Comparison of ENCODE assay signal across 16 cellular contexts in the genomic region with DNA sequence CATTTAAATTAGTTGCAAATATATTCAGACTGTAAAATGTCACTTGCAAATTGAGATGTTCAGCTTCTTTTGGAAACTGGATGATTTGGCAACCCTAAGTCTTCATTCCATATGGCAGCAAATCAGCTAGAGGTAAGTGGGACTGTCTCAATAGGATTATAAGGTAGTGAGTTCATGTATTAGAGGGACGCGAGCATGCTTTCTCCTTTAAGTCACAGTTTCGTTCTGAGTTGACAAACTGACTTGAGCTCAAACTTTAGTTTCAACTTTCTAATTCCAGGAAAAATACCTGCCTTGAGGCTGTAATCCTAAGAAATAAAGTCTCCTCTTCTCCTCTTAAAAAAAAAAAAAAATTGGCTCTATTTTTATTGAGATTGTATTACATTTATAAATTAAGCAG. TPM values are rescaled to one million over a fixed set of nuclear protein-coding genes. Genes with fewer than 3 reads are reported as not detected.
DNase-seq lines count a peak whose midpoint lies in the region; ATAC-seq and TF ChIP-seq lines count a peak whose summit lies in the region.
"Had no signal": no experiment of that assay in that cellular context is flagged by ENCODE, and none has a peak within 500 bp of the region (broad histone marks: within the 10 kb centered on the region; RNA-seq: fewer than 3 reads in every experiment).

No MANE protein-coding gene starts in this region.

- DNase-seq in CD4-positive, CD25-positive, alpha-beta regulatory T cell, result peak in 1 of 3 donors; percentile 87
- DNase-seq in mucosa of descending colon (no peak), HuH-7.5 (ENCODE audit: low spot score) (no peak), cerebellar cortex (ENCODE audit: low spot score) (no peak), T-helper 17 cell (no peak)
- DNase-seq: activated CD4-positive, alpha-beta T cell treated with anti-CD3 and anti-CD28 coated beads, Interleukin-2, amount 50 U/mL, for 4 hours; adrenal gland; dermis blood vessel endothelial cell; kidney glomerular epithelial cell; natural killer cell; NCI-H1105 treated with DMSO at 0.1 percent for 48 hours; sigmoid colon; tibial artery had no signal

- peak overlapping the region; percentile 43 for H3K4me3 ChIP-seq in CD4-positive, CD25-positive, alpha-beta regulatory T cell (ENCODE audit: low read depth, low read length)
- no peak overlapping the region for H3K4me3 ChIP-seq in mucosa of descending colon
- H3K4me3 ChIP-seq: adrenal gland, sigmoid colon, tibial artery had no signal

- no peaks in the 10 kb centered on the region for H3K9me3 Mint-ChIP-seq in CD4-positive, CD25-positive, alpha-beta regulatory T cell
- H3K9me3 Mint-ChIP-seq: natural killer cell had no signal

- peak overlapping the region in 1 of 3 donors; percentile 32 for H3K27ac Mint-ChIP-seq in CD4-positive, CD25-positive, alpha-beta regulatory T cell
- no peak overlapping the region for H3K27ac Mint-ChIP-seq in T-helper 17 cell
- H3K27ac Mint-ChIP-seq: natural killer cell had no signal

- no peak for TF ChIP-seq CTCF in mucosa of descending colon (IDR thresholded peaks at IDR 0.05)

- no peaks in the 10 kb centered on the region for H3K36me3 ChIP-seq in CD4-positive, CD25-positive, alpha-beta regulatory T cell (ENCODE audit: control insufficient read depth, insufficient read depth, low read length)
- H3K36me3 ChIP-seq in mucosa of descending colon (ENCODE audit: low read depth), result no peaks in the 10 kb centered on the region
- H3K36me3 ChIP-seq: adrenal gland, sigmoid colon, tibial artery had no signal

- H3K9me3 ChIP-seq in CD4-positive, CD25-positive, alpha-beta regulatory T cell (ENCODE audit: control insufficient read depth in 2 of 2, low read length in 2 of 2), result no peaks in the 10 kb centered on the region
- H3K9me3 ChIP-seq in mucosa of descending colon (no peaks in the 10 kb centered on the region), T-helper 17 cell (ENCODE audit: control insufficient read depth, low read length, poor library complexity, severe bottlenecking) (no peaks in the 10 kb centered on the region)
- H3K9me3 ChIP-seq: adrenal gland, sigmoid colon, tibial artery had no signal

- no peaks in the 10 kb centered on the region for H3K36me3 Mint-ChIP-seq in CD4-positive, CD25-positive, alpha-beta regulatory T cell
- no peaks in the 10 kb centered on the region for H3K36me3 Mint-ChIP-seq in T-helper 17 cell (ENCODE audit: low read depth)
- H3K36me3 Mint-ChIP-seq: natural killer cell had no signal

- peaks cover 3 to 44% (median 12%) of the 10 kb centered on the region in 4 donors for H3K4me1 Mint-ChIP-seq in CD4-positive, CD25-positive, alpha-beta regulatory T cell
- H3K4me1 Mint-ChIP-seq in T-helper 17 cell, result peaks cover 13% of the 10 kb centered on the region

- peak overlapping the region in 1 of 4 donors; percentile 16 for H3K4me3 Mint-ChIP-seq in CD4-positive, CD25-positive, alpha-beta regulatory T cell
- no peak overlapping the region for H3K4me3 Mint-ChIP-seq in T-helper 17 cell
- H3K4me3 Mint-ChIP-seq: natural killer cell had no signal

- H3K27ac ChIP-seq in CD4-positive, CD25-positive, alpha-beta regulatory T cell (ENCODE audit: insufficient read depth, low read length, poor library complexity, severe bottlenecking), result no peak overlapping the region
- H3K27ac ChIP-seq: adrenal gland, sigmoid colon had no signal

- no peaks in the 10 kb centered on the region for H3K27me3 ChIP-seq in CD4-positive, CD25-positive, alpha-beta regulatory T cell (ENCODE audit: control insufficient read depth, insufficient read depth, low read length)
- H3K27me3 ChIP-seq: adrenal gland, sigmoid colon, tibial artery had no signal

- H3K4me1 ChIP-seq in CD4-positive, CD25-positive, alpha-beta regulatory T cell (ENCODE audit: control insufficient read depth, insufficient read depth, low read length, poor library complexity, severe bottlenecking), result peaks cover 17% of the 10 kb centered on the region
- no peaks in the 10 kb centered on the region for H3K4me1 ChIP-seq in mucosa of descending colon (ENCODE audit: low read depth)
- H3K4me1 ChIP-seq: adrenal gland had no signal

- no peaks in the 10 kb centered on the region for H3K27me3 Mint-ChIP-seq in CD4-positive, CD25-positive, alpha-beta regulatory T cell
- no peaks in the 10 kb centered on the region for H3K27me3 Mint-ChIP-seq in T-helper 17 cell

- no peak for ATAC-seq in CD4-positive, CD25-positive, alpha-beta regulatory T cell (ENCODE audit: low read depth in 2 of 2)
- ATAC-seq in GM18868 (IDR thresholded peaks at IDR 0.05; ENCODE audit: unreplicated experiment) (peak; percentile 76), GM21723 (IDR thresholded peaks at IDR 0.05; ENCODE audit: unreplicated experiment) (peak; percentile 60), HG03442 (IDR thresholded peaks at IDR 0.05; ENCODE audit: unreplicated experiment) (peak; percentile 80), mucosa of descending colon (no peak), T-helper 17 cell (no peak)
- ATAC-seq: natural killer cell had no signal

- intact Hi-C loops in mucosa of descending colon (cut with DNase I, micrococcal nuclease), result no loop called here

RNA-seq across cellular contexts. Expression of a gene that starts 44.2 kb away (rescaled TPM):
- total RNA-seq in CD4-positive, CD25-positive, alpha-beta regulatory T cell, result 86.4 TPM
- 10 to 100 TPM; 35.5 to 48.4 (median 40.1) TPM for polyA plus RNA-seq in CD4-positive, CD25-positive, alpha-beta regulatory T cell
- total RNA-seq in mucosa of descending colon (1 to 10 TPM; 5.9 to 9.8 (median 6.7) TPM), T-helper 17 cell (10 to 100 TPM; 83.8 to 92.7 TPM)

Comparison
In these comparisons a context has a peak if more than half of its experiments do, and no peak if none do; other contexts are left out.
1. ATAC-seq: peak in GM18868 (single experiment), GM21723 (single experiment) and HG03442 (single experiment); none in CD4-positive, CD25-positive, alpha-beta regulatory T cell (0 of 2), mucosa of descending colon (single experiment) and T-helper 17 cell (single experiment).